In the genomic region with DNA sequence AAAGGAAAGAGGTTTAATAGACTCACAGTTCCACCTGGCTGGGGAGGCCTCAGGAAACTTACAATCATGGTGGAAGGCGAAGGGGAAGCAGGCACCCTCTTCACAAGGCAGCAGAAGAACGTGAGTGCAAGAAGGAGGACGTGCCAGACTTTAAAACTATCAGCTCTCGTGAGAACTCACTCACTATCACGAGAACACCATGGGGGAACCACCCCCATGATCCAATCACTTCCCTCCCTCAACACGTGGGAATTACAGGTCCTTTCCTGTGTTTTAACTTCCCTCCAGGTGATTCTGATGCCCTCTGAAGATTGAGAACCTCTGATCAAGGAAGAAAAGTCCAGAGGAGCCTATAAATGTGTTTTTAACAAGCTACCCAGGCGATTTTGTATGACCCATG, we compare ENCODE assay signal across 21 cellular contexts.
A peak's percentile ranks its signal among the peaks of the same experiment; 100 is the strongest.
DNase-seq lines count a peak whose midpoint lies in the region; ATAC-seq and TF ChIP-seq lines count a peak whose summit lies in the region.
"Had no signal": no experiment of that assay in that cellular context is flagged by ENCODE, and none has a peak within 500 bp of the region (broad histone marks: within the 10 kb centered on the region; RNA-seq: fewer than 3 reads in every experiment).

No MANE protein-coding gene starts in this region.

- H3K9me3 ChIP-seq in tibial artery, result peaks cover 0 to 11% (median 9%) of the 10 kb centered on the region in 3 donors

- peaks cover 0 to 7% (median 2%) of the 10 kb centered on the region in 4 donors for H3K4me1 ChIP-seq in tibial artery
- H3K4me1 ChIP-seq: BLaER1, SJCRH30 had no signal

- no peak for ATAC-seq in GM19351 (IDR thresholded peaks at IDR 0.05; ENCODE audit: unreplicated experiment)
- ATAC-seq: GM23338, Right ventricle myocardium inferior had no signal

- peak; percentile 11 for DNase-seq in activated CD8-positive, alpha-beta memory T cell treated with anti-CD3 and anti-CD28 coated beads for 24 hours
- no peak for DNase-seq in activated CD8-positive, alpha-beta memory T cell treated with anti-CD3 and anti-CD28 coated beads, Interleukin-2, amount 50 U/mL, for 4 hours
- DNase-seq in LoVo (ENCODE audit: low spot score), result peak; percentile 16
- peak; percentile 11 for DNase-seq in RPMI8226
- DNase-seq in islet precursor cell, result peak; percentile 26
- DNase-seq in tibial artery, result no peak
- DNase-seq in KG1 (lab: John Stamatoyannopoulos, UW), result no peak
- DNase-seq: CD4-positive, alpha-beta T cell; COR-L47; DMS53; H9; HFFc6; MV-4-11; NCI-H2029; NCI-H526; SJCRH30 had no signal

- no peak overlapping the region for H3K4me3 ChIP-seq in tibial artery
- H3K4me3 ChIP-seq: BLaER1, GM23338, SJCRH30 had no signal

- intact Hi-C loops in tibial artery (cut with DNase I; ENCODE audit: low total_unique reads), result loop anchor here (5.0 kb wide), 2 partner anchors 1256 to 1936 kb away; no protein-coding TSS in a partner anchor

- H3K27me3 ChIP-seq in tibial artery, result peaks cover 0 to 56% of the 10 kb centered on the region in 2 donors
- H3K27me3 ChIP-seq: BLaER1, SJCRH30 had no signal

- TF ChIP-seq CTCF in tibial artery (IDR thresholded peaks at IDR 0.05), result no peak

- H3K36me3 ChIP-seq in tibial artery, result no peaks in the 10 kb centered on the region
- H3K36me3 ChIP-seq: BLaER1, SJCRH30 had no signal

- no peak overlapping the region for H3K27ac ChIP-seq in tibial artery
- H3K27ac ChIP-seq: BLaER1, KMS-11, SJCRH30 had no signal

Comparison
In these comparisons a context has a peak if more than half of its experiments do, and no peak if none do; other contexts are left out.
1. DNase-seq: peak in activated CD8-positive, alpha-beta memory T cell treated with anti-CD3 and anti-CD28 coated beads for 24 hours (single experiment), LoVo (single experiment), RPMI8226 (single experiment) and islet precursor cell (single experiment); none in activated CD8-positive, alpha-beta memory T cell treated with anti-CD3 and anti-CD28 coated beads, Interleukin-2, amount 50 U/mL, for 4 hours (single experiment), tibial artery (0 of 2) and KG1 (single experiment).